10 cellular contexts compared by ENCODE assay signal in genomic region chr16:172374-172941, GRCh38. TPM values are rescaled to one million over a fixed set of nuclear protein-coding genes. Genes with fewer than 3 reads are reported as not detected.
DNase-seq lines count a peak whose midpoint lies in the region; ATAC-seq and TF ChIP-seq lines count a peak whose summit lies in the region.
"Not testable (repeated sequence)": the region's sequence is repeated elsewhere in the genome, so short reads cannot be mapped to it uniquely, and the experiment has no call there.
"Had no signal": no experiment of that assay in that cellular context is flagged by ENCODE, and none has a peak within 500 bp of the region (broad histone marks: within the 10 kb centered on the region; RNA-seq: fewer than 3 reads in every experiment).

Gene HBA2 (plus strand): TSS chr16:172876. CDS start chr16:172913, 37 bp downstream.

- TF ChIP-seq POLR2A in lower leg skin (IDR thresholded peaks at IDR 0.05); suprapubic skin (IDR thresholded peaks at IDR 0.05): not testable (repeated sequence)

- peaks cover 11% of the 10 kb centered on the region for H3K4me1 Mint-ChIP-seq in activated T-cell treated with anti-CD3 and anti-CD28 coated beads, Interleukin-2, amount 50 U/mL, for 4 hours (ENCODE audit: low read depth)
- not testable (repeated sequence) for H3K4me1 Mint-ChIP-seq in central memory CD8-positive, alpha-beta T cell

- peaks cover 67% of the 10 kb centered on the region for H3K27me3 Mint-ChIP-seq in activated T-cell treated with anti-CD3 and anti-CD28 coated beads, Interleukin-2, amount 50 U/mL, for 4 hours (ENCODE audit: low read depth)
- H3K27me3 Mint-ChIP-seq in central memory CD8-positive, alpha-beta T cell: peaks cover 79% of the 10 kb centered on the region

- intact Hi-C loops in heart right ventricle (cut with DNase I); lower leg skin (cut with DNase I; ENCODE audit: low total_unique reads): not testable (repeated sequence)

- H3K36me3 Mint-ChIP-seq in activated T-cell treated with anti-CD3 and anti-CD28 coated beads, Interleukin-2, amount 50 U/mL, for 4 hours (ENCODE audit: insufficient read depth); central memory CD8-positive, alpha-beta T cell (ENCODE audit: insufficient read depth): not testable (repeated sequence)

- no CpG with 5 or more reads among the region's 74 CpGs for WGBS in heart right ventricle, 2 donors
- no CpG with 5 or more reads among the region's 74 CpGs for WGBS in lower leg skin, 2 donors
- no CpG with 5 or more reads among the region's 74 CpGs for WGBS in suprapubic skin

- H3K27me3 ChIP-seq in HUES6 (ENCODE audit: control insufficient read depth, insufficient read depth, low read length) (peaks cover 85% of the 10 kb centered on the region), heart right ventricle (peaks cover 26 to 78% (median 68%) of the 10 kb centered on the region in 7 donors), suprapubic skin (peaks cover 72% of the 10 kb centered on the region)

- H3K4me3 ChIP-seq in HUES6 (ENCODE audit: low read depth, low read length): peak within 1 kb of the TSS; percentile 25
- not testable (repeated sequence) for H3K4me3 ChIP-seq in heart right ventricle; lower leg skin (ENCODE audit: low read depth, poor library complexity, severe bottlenecking); suprapubic skin

- peak; percentile 57 to 59 for ATAC-seq in activated T-cell treated with anti-CD3 and anti-CD28 coated beads, Interleukin-2, amount 50 U/mL, for 4 hours
- ATAC-seq in central memory CD8-positive, alpha-beta T cell (replicated peaks; ENCODE audit: extremely low read depth, poor library complexity, severe bottlenecking): peak; percentile 26
- peak in 1 of 8 donors; percentile 14 for ATAC-seq in heart right ventricle

- not testable (repeated sequence) for DNase-seq in activated T-cell treated with anti-CD3 and anti-CD28 coated beads, Interleukin-2, amount 50 U/mL, for 4 hours; central memory CD8-positive, alpha-beta T cell (ENCODE audit: low spot score in 2 of 2); heart right ventricle; lower leg skin (ENCODE audit: low spot score in 2 of 2); occipital lobe (lab: John Stamatoyannopoulos, UW); suprapubic skin (ENCODE audit: low spot score in 2 of 2)

- not testable (repeated sequence) for H3K9me3 ChIP-seq in HUES6 (ENCODE audit: control insufficient read depth, insufficient read depth, low read depth, low read length); heart right ventricle; suprapubic skin

- H3K27ac Mint-ChIP-seq in central memory CD8-positive, alpha-beta T cell (ENCODE audit: low read depth): not testable (repeated sequence)

- not testable (repeated sequence) for TF ChIP-seq EP300 in suprapubic skin (IDR thresholded peaks at IDR 0.05)

- TF ChIP-seq CTCF in heart right ventricle (IDR thresholded peaks at IDR 0.05); lower leg skin (IDR thresholded peaks at IDR 0.05); suprapubic skin (IDR thresholded peaks at IDR 0.05): not testable (repeated sequence)

- peak within 1 kb of the TSS; percentile 26 for H3K4me3 Mint-ChIP-seq in activated T-cell treated with anti-CD3 and anti-CD28 coated beads, Interleukin-2, amount 50 U/mL, for 4 hours
- peak within 1 kb of the TSS; percentile 32 for H3K4me3 Mint-ChIP-seq in central memory CD8-positive, alpha-beta T cell

- H3K4me1 ChIP-seq in HUES6 (ENCODE audit: control insufficient read depth, insufficient read depth, low read length): peaks cover 19% of the 10 kb centered on the region
- not testable (repeated sequence) for H3K4me1 ChIP-seq in heart right ventricle
- H3K4me1 ChIP-seq in suprapubic skin: peaks cover 12% of the 10 kb centered on the region

- not testable (repeated sequence) for H3K9me3 Mint-ChIP-seq in activated T-cell treated with anti-CD3 and anti-CD28 coated beads, Interleukin-2, amount 50 U/mL, for 4 hours; central memory CD8-positive, alpha-beta T cell

- H3K36me3 ChIP-seq in HUES6 (ENCODE audit: control insufficient read depth, insufficient read depth, low read length); heart right ventricle; suprapubic skin: not testable (repeated sequence)

- H3K27ac ChIP-seq in HUES6 (ENCODE audit: low read depth, low read length); heart right ventricle; suprapubic skin: not testable (repeated sequence)

- not testable (repeated sequence) for H3K9ac ChIP-seq in HUES6 (ENCODE audit: low read length)

RNA-seq across cellular contexts. Expression of gene HBA2, which starts in this region (rescaled TPM):
- total RNA-seq in activated T-cell treated with anti-CD3 and anti-CD28 coated beads, Interleukin-2, amount 50 U/mL, for 4 hours: not detected
- 1,000 to 10,000 TPM in 1 of 10 donors, 100 to 1,000 TPM in 5, 10 to 100 TPM in 4; 78.7 to 1,146 (median 107) TPM for total RNA-seq in heart right ventricle
- 10 to 100 TPM in 1 of 2 donors, 1 to 10 TPM in 1; 2.9 to 84.6 TPM for polyA plus RNA-seq in heart right ventricle
- 100 to 1,000 TPM in 1 of 4 donors, 10 to 100 TPM in 2, 1 to 10 TPM in 1; 1.3 to 348 (median 64.4) TPM for total RNA-seq in lower leg skin
- 614 TPM for total RNA-seq in occipital lobe
- total RNA-seq in suprapubic skin: 100 to 1,000 TPM in 2 of 4 donors, 10 to 100 TPM in 2; 13.0 to 282 (median 96.5) TPM
- total RNA-seq: GM23248, HepG2, OCI-LY7 had no signal
- polyA plus RNA-seq: GM23248, HepG2 had no signal

Comparison
In these comparisons a context has a peak if more than half of its experiments do, and no peak if none do; other contexts are left out.
1. Peak in ATAC-seq in activated T-cell treated with anti-CD3 and anti-CD28 coated beads, Interleukin-2, amount 50 U/mL, for 4 hours; RNA of the gene not detected or under 1 TPM.